ENCODE assay signal across 12 cellular contexts in genomic region chr15:69082041-69082502, GRCh38.
DNase-seq lines count a peak whose midpoint lies in the region; ATAC-seq, FAIRE-seq and TF ChIP-seq lines count a peak whose summit lies in the region.
"Had no signal": no experiment of that assay in that cellular context is flagged by ENCODE, and none has a peak within 500 bp of the region (broad histone marks: within the 10 kb centered on the region; RNA-seq: fewer than 3 reads in every experiment).

No MANE protein-coding gene starts in this region.

- FAIRE-seq in HepG2 (lab: Jason Lieb, UNC), result no peak
- FAIRE-seq: A549 had no signal

- POLR2A ChIA-PET in HepG2 (lab: Yijun Ruan, JAX), result no interaction called here

- no peaks in the 10 kb centered on the region for H4K20me1 ChIP-seq in HepG2 (ENCODE audit: insufficient read depth, low read length)

- 43% methylated on average over 2 of the region's 3 CpGs for WGBS in right lobe of liver (ENCODE audit: insufficient coverage, low coverage, low lambda C conversion rate, missing lambda C conversion rate)
- 43% methylated on average over 3 of the region's 3 CpGs for WGBS in HepG2 (ENCODE audit: low lambda C conversion rate)

- intact Hi-C loops in right lobe of liver (cut with DNase I) (no loop called here), HepG2 (cut with micrococcal nuclease; ENCODE audit: unreplicated experiment) (no loop called here)

- no peak for TF ChIP-seq RAD21 in HepG2 (CRISPR knock-in tag; IDR thresholded peaks at IDR 0.05)

- H3K9me3 ChIP-seq in right lobe of liver (no peaks in the 10 kb centered on the region), HepG2 (ENCODE audit: low read length) (no peaks in the 10 kb centered on the region)
- H3K9me3 ChIP-seq: A549 had no signal

- H3K36me3 ChIP-seq in right lobe of liver (no peaks in the 10 kb centered on the region), HepG2 (replicated peaks in 1 of 2; ENCODE audit: control insufficient read depth in 1 of 2, insufficient read depth in 2 of 2, low read length in 2 of 2) (no peaks in the 10 kb centered on the region)

- no peak for TF ChIP-seq POLR2A in right lobe of liver (IDR thresholded peaks at IDR 0.05)
- no peak for TF ChIP-seq POLR2A in HepG2 (IDR thresholded peaks at IDR 0.05; ENCODE audit: insufficient read depth in 1 of 2, low read depth in 2 of 2, low read length in 2 of 2)

- CTCF ChIA-PET in HepG2 (lab: Yijun Ruan, JAX; ENCODE audit: low intra/inter-chr PET ratio, low total read pairs), result no interaction called here

- TF ChIP-seq EP300 in HepG2 (IDR thresholded peaks at IDR 0.05; ENCODE audit: low read depth in 2 of 2, low read length in 2 of 2) (no peak), HepG2 (CRISPR knock-in tag; IDR thresholded peaks at IDR 0.05; ENCODE audit: borderline replicate concordance) (no peak)

- TF ChIP-seq CTCF in right lobe of liver (IDR thresholded peaks at IDR 0.05) (no peak), HepG2 (CRISPR knock-in tag; IDR thresholded peaks at IDR 0.05) (no peak), fibroblast of mammary gland (conservative IDR thresholded peaks at IDR 0.05; ENCODE audit: control insufficient read depth, insufficient read depth, low read depth, low read length) (no peak), omental fat pad (IDR thresholded peaks at IDR 0.05) (no peak)

- in situ Hi-C loops in HepG2 (cut with HindIII; ENCODE audit: extremely low pct_ligation_motif_present, low pct_unique_long_range_greater_than_20kb), result no loop called here

- no peak overlapping the region for H3K4me3 ChIP-seq in right lobe of liver
- H3K4me3 ChIP-seq in HepG2 (replicated peaks in 1 of 3; ENCODE audit: insufficient read depth in 1 of 3, low read depth in 2 of 3, low read length in 3 of 3), result no peak overlapping the region
- no peak overlapping the region for H3K4me3 ChIP-seq in fibroblast of mammary gland (ENCODE audit: control insufficient read depth, low read depth, low read length)
- H3K4me3 ChIP-seq: A549 had no signal

- no peak overlapping the region for H3K9ac ChIP-seq in HepG2 (ENCODE audit: insufficient read depth, low read depth, low read length)

- DNase-seq in right lobe of liver (no peak), HepG2 (ENCODE audit: low spot score) (no peak), fibroblast of mammary gland (ENCODE audit: low read depth) (peak; percentile 70), omental fat pad (ENCODE audit: low spot score) (no peak), caudate nucleus (lab: John Stamatoyannopoulos, UW) (no peak), NK-92 (lab: John Stamatoyannopoulos, UW; ENCODE audit: unreplicated experiment) (no peak)
- no peak for DNase-seq in effector CD4-positive, alpha-beta T cell
- DNase-seq: activated naive CD4-positive, alpha-beta T cell; NCI-H1092; stimulated activated naive CD8-positive, alpha-beta T cell treated with anti-CD3 and anti-CD28 coated beads, Interleukin-15, amount 100 ng/mL, for 72 hours had no signal

- peak overlapping the region in 2 of 3 donors; percentile 11 for H3K27ac ChIP-seq in right lobe of liver
- no peak overlapping the region for H3K27ac ChIP-seq in HepG2 (ENCODE audit: extremely low read length, insufficient read depth, low read length)
- no peak overlapping the region for H3K27ac ChIP-seq in caudate nucleus (ENCODE audit: low read depth, low read length)
- H3K27ac ChIP-seq: A549 had no signal

- peaks cover 0 to 5% (median 0%) of the 10 kb centered on the region in 4 donors for H3K4me1 ChIP-seq in right lobe of liver
- H3K4me1 ChIP-seq in HepG2 (ENCODE audit: insufficient read depth, low read length), result peaks cover 28% of the 10 kb centered on the region
- H3K4me1 ChIP-seq: A549 had no signal

- ATAC-seq in right lobe of liver, result peak; percentile 45 to 66 (median 53)
- ATAC-seq in HepG2, result no peak
- ATAC-seq in omental fat pad (ENCODE audit: low FRiP score), result peak; percentile 77
- ATAC-seq in GM18867 (IDR thresholded peaks at IDR 0.05; ENCODE audit: unreplicated experiment), result no peak
- ATAC-seq: stimulated activated naive CD8-positive, alpha-beta T cell treated with anti-CD3 and anti-CD28 coated beads, Interleukin-15, amount 100 ng/mL, for 72 hours had no signal

- H3K27me3 ChIP-seq in right lobe of liver, result no peaks in the 10 kb centered on the region
- peaks cover 2 to 53% of the 10 kb centered on the region in 2 experiments; a peak in 4 of 5 replicates for H3K27me3 ChIP-seq in HepG2 (ENCODE audit: control insufficient read depth in 1 of 2, insufficient read depth in 2 of 2, low read length in 2 of 2)

- H3K79me2 ChIP-seq in HepG2 (ENCODE audit: insufficient read depth, low read length), result no peaks in the 10 kb centered on the region

- no peak overlapping the region for H3K4me2 ChIP-seq in HepG2 (ENCODE audit: low read depth, low read length)
- H3K4me2 ChIP-seq: A549 had no signal

- no TSS peak for BruUV-seq in HepG2 (replicated peaks; lab: Mats Ljungman, UMichigan)

- no peak overlapping the region for H2AFZ ChIP-seq in HepG2 (ENCODE audit: low read length)

TF ChIP-seq in HepG2, 621 proteins besides CTCF, POLR2A, EP300 and RAD21:
- no peak for TF ChIP-seq BCL6 (CRISPR knock-in tag; IDR thresholded peaks at IDR 0.05)
- no peak for TF ChIP-seq ZNF274 (CRISPR knock-in tag; IDR thresholded peaks at IDR 0.05)
- TF ChIP-seq ZBTB7B (CRISPR knock-in tag; IDR thresholded peaks at IDR 0.05), result no peak
- no peak for TF ChIP-seq IRF1 (CRISPR knock-in tag; IDR thresholded peaks at IDR 0.05; ENCODE audit: low read depth)
- no peak for TF ChIP-seq SALL2 (CRISPR knock-in tag; IDR thresholded peaks at IDR 0.05)
- TF ChIP-seq TOE1 (CRISPR knock-in tag; IDR thresholded peaks at IDR 0.05), result no peak
TF ChIP-seq in HepG2: peak in this region for 0.

Comparison
In these comparisons a context has a peak if more than half of its experiments do, and no peak if none do; other contexts are left out.
1. ATAC-seq: peak in right lobe of liver (4 of 4) and omental fat pad (single experiment); none in HepG2 (single experiment) and GM18867 (single experiment).
2. H3K27ac ChIP-seq: peak in right lobe of liver (2 of 3); none in HepG2 (single experiment) and caudate nucleus (single experiment).